ENCODE assay signal across 8 cellular contexts in genomic region chr4:164748375-164748774, GRCh38. TPM values are rescaled to one million over a fixed set of nuclear protein-coding genes. Genes with fewer than 3 reads are reported as not detected.
A peak's percentile ranks its signal among the peaks of the same experiment; 100 is the strongest.
DNase-seq lines count a peak whose midpoint lies in the region; ATAC-seq, FAIRE-seq and TF ChIP-seq lines count a peak whose summit lies in the region.

No MANE protein-coding gene starts in this region.

- no peak overlapping the region for H2BK5ac ChIP-seq in mesenchymal stem cell (ENCODE audit: low read depth, low read length, poor library complexity, severe bottlenecking)

- no peak overlapping the region for H3K4ac ChIP-seq in mesenchymal stem cell (ENCODE audit: low read depth in 1 of 2, low read length in 2 of 2)

- H3K9me1 ChIP-seq in K562 (ENCODE audit: control insufficient read depth, insufficient read depth, low read length) = no peaks in the 10 kb centered on the region

- no peak overlapping the region for H3K14ac ChIP-seq in mesenchymal stem cell (ENCODE audit: low read length in 2 of 2)

- H3K9ac ChIP-seq in K562 (ENCODE audit: insufficient read depth in 1 of 2, low read depth in 2 of 2, low read length in 2 of 2) (no peak overlapping the region), mesenchymal stem cell (ENCODE audit: low read length) (no peak overlapping the region)

- TF ChIP-seq RAD21 in K562 (CRISPR knock-in tag; conservative IDR thresholded peaks at IDR 0.05 in 1 of 2, IDR thresholded peaks at IDR 0.05 in 1 of 2) = peak; percentile 29 to 52

- H3K79me2 ChIP-seq in K562 (ENCODE audit: control insufficient read depth, insufficient read depth, low read length) = no peaks in the 10 kb centered on the region

- TF ChIP-seq EP300 in K562 (IDR thresholded peaks at IDR 0.05; ENCODE audit: low read length) (no peak), ovary (IDR thresholded peaks at IDR 0.05) (no peak)

- H3K18ac ChIP-seq in mesenchymal stem cell (ENCODE audit: low read depth in 1 of 2, low read length in 2 of 2) = no peak overlapping the region

- no peaks in the 10 kb centered on the region for H4K20me1 ChIP-seq in K562 (replicated peaks; ENCODE audit: control insufficient read depth, insufficient read depth, low read length)

- 0% methylated on average over 3 of the region's 3 CpGs for WGBS in K562 (ENCODE audit: insufficient coverage, low coverage, missing lambda C conversion rate)
- no CpG with 5 or more reads among the region's 3 CpGs for WGBS in mesenchymal stem cell
- WGBS in ovary, 3 donors = 27 to 46% (median 33%) methylated on average over 3 of the region's 3 CpGs

- CTCF ChIA-PET in K562 (lab: Yijun Ruan, JAX; ENCODE audit: low intra/inter-chr PET ratio) = interaction anchor here (0.7 to 1.1 kb wide), 2 partner anchors 883 to 1198 kb away, joined by 3 to 4 read pairs; no protein-coding TSS in a partner anchor

- H3K4me2 ChIP-seq in K562 (ENCODE audit: insufficient read depth, low read length) (no peak overlapping the region), mesenchymal stem cell (ENCODE audit: low read length, poor library complexity, severe bottlenecking) (no peak overlapping the region)

- no peak overlapping the region for H4K8ac ChIP-seq in mesenchymal stem cell (ENCODE audit: low read length)

- no peak overlapping the region for H3K23ac ChIP-seq in mesenchymal stem cell (ENCODE audit: low read length in 2 of 2)

- H3K79me1 ChIP-seq in mesenchymal stem cell (replicated peaks; ENCODE audit: low read length, poor library complexity, severe bottlenecking) = no peaks in the 10 kb centered on the region

- H3K4me3 ChIP-seq in Jurkat, Clone E6-1 (ENCODE audit: low read length) = no peak overlapping the region
- no peak overlapping the region for H3K4me3 ChIP-seq in K562
- no peak overlapping the region for H3K4me3 ChIP-seq in mesenchymal stem cell (ENCODE audit: insufficient read depth in 1 of 2, low read depth in 1 of 2, low read length in 2 of 2)
- H3K4me3 ChIP-seq in ovary = no peak overlapping the region

- H3K36me3 ChIP-seq in K562 (ENCODE audit: control insufficient read depth, insufficient read depth, low read length) (no peaks in the 10 kb centered on the region), mesenchymal stem cell (ENCODE audit: control insufficient read depth in 1 of 2, insufficient read depth in 2 of 2, low read depth in 1 of 2, low read length in 2 of 2) (no peaks in the 10 kb centered on the region), ovary (no peaks in the 10 kb centered on the region)

- TF ChIP-seq POLR2A in K562 (conservative IDR thresholded peaks at IDR 0.05) (no peak), ovary (IDR thresholded peaks at IDR 0.05) (no peak)

- H3K27ac ChIP-seq in K562 (ENCODE audit: extremely low read depth, low read depth, low read length) (no peak overlapping the region), mesenchymal stem cell (ENCODE audit: low read length, poor library complexity, severe bottlenecking) (no peak overlapping the region), ovary (no peak overlapping the region)

- in situ Hi-C loops in K562 (cut with MboI) = loop anchor here (25.0 kb wide), 1 partner anchor 1186 kb away; no protein-coding TSS in a partner anchor

- H2BK120ac ChIP-seq in mesenchymal stem cell (ENCODE audit: low read depth, low read length) = no peak overlapping the region

- POLR2A ChIA-PET in K562 (lab: Yijun Ruan, JAX) = no interaction called here

- H2BK12ac ChIP-seq in mesenchymal stem cell (ENCODE audit: low read length in 2 of 2) = no peak overlapping the region

- H2BK15ac ChIP-seq in mesenchymal stem cell (ENCODE audit: low read depth, poor library complexity, severe bottlenecking) = no peak overlapping the region

- no peak for ATAC-seq in K562
- ATAC-seq in HG03108 (IDR thresholded peaks at IDR 0.05; ENCODE audit: unreplicated experiment) = no peak

- no peak overlapping the region for H2AK5ac ChIP-seq in mesenchymal stem cell (ENCODE audit: low read length, severe bottlenecking)

- DNase-seq in DMS114 treated with DMSO at 0.1 percent for 48 hours (lab: John Stamatoyannopoulos, UW; ENCODE audit: unreplicated experiment) (peak; percentile 36), K562 (ENCODE audit: extremely low read depth in 1 of 4, low spot score in 3 of 4) (peak in 3 of 4 experiments; percentile 10 to 24 (median 16)), mesenchymal stem cell (peak; percentile 18), NCI-H1436 treated with DMSO at 0.1 percent for 48 hours (lab: John Stamatoyannopoulos, UW) (no peak), ovary (no peak), NCI-H524 treated with DMSO at 0.1 percent for 48 hours (lab: John Stamatoyannopoulos, UW) (no peak)
- DNase-seq in Jurkat, Clone E6-1 (ENCODE audit: low read depth, low spot score) = peak; percentile 11

- H3K9me3 ChIP-seq in K562 (replicated peaks; ENCODE audit: control insufficient read depth, insufficient read depth, low read depth, low read length) (no peaks in the 10 kb centered on the region), mesenchymal stem cell (ENCODE audit: control insufficient read depth, low read length) (peaks cover 4% of the 10 kb centered on the region), ovary (no peaks in the 10 kb centered on the region)

- FAIRE-seq in K562 (lab: Jason Lieb, UNC) = peak; percentile 11

- TF ChIP-seq CTCF in K562 (IDR thresholded peaks at IDR 0.05 in 2 of 3, conservative IDR thresholded peaks at IDR 0.05 in 1 of 3; ENCODE audit: insufficient read depth in 2 of 3, low read depth in 1 of 3, low read length in 3 of 3) (peak in 1 of 3 experiments; percentile 53; a peak in 2 of 6 replicates), ovary (IDR thresholded peaks at IDR 0.05) (no peak)

- H4K91ac ChIP-seq in mesenchymal stem cell (ENCODE audit: low read length) = no peak overlapping the region

- BruUV-seq in K562 (replicated peaks; lab: Mats Ljungman, UMichigan) = no TSS peak

- H3K27me3 ChIP-seq in K562 (ENCODE audit: control insufficient read depth in 2 of 2, insufficient read depth in 2 of 2, low read length in 2 of 2) (no peaks in the 10 kb centered on the region), mesenchymal stem cell (ENCODE audit: control insufficient read depth in 1 of 2, insufficient read depth in 1 of 2, low read length in 2 of 2) (no peaks in the 10 kb centered on the region), ovary (no peaks in the 10 kb centered on the region)

- no peak overlapping the region for H2AFZ ChIP-seq in K562 (ENCODE audit: low read depth, low read length)
- H2AFZ ChIP-seq in mesenchymal stem cell (ENCODE audit: low read depth, low read length) = no peak overlapping the region

- no peaks in the 10 kb centered on the region; a peak in 1 of 5 replicates for H3K4me1 ChIP-seq in K562 (replicated peaks in 1 of 2; ENCODE audit: control insufficient read depth in 2 of 2, insufficient read depth in 2 of 2, low read length in 2 of 2)
- H3K4me1 ChIP-seq in mesenchymal stem cell (ENCODE audit: control insufficient read depth, insufficient read depth, low read depth, low read length) = no peaks in the 10 kb centered on the region
- H3K4me1 ChIP-seq in ovary (ENCODE audit: insufficient read depth) = no peaks in the 10 kb centered on the region

- intact Hi-C loops in K562 (cut with micrococcal nuclease) = loop anchor here (5.0 kb wide), 2 partner anchors 1196 to 1266 kb away; no protein-coding TSS in a partner anchor
- intact Hi-C loops in ovary (cut with DNase I) = no loop called here

TF ChIP-seq in K562, 482 proteins besides CTCF, POLR2A, EP300 and RAD21:
- TF ChIP-seq PHTF2 (CRISPR knock-in tag; IDR thresholded peaks at IDR 0.05) = no peak
- TF ChIP-seq CREB1 (IDR thresholded peaks at IDR 0.05) = no peak
- no peak for TF ChIP-seq CREB1 (CRISPR knock-in tag; IDR thresholded peaks at IDR 0.05)

RNA-seq across cellular contexts. Expression of gene SMIM31, which starts 5.6 kb away (rescaled TPM):
- not detected for polyA plus RNA-seq in Jurkat, Clone E6-1 (2012; ENCODE audit: insufficient read depth, insufficient read length)
- not detected in 2 replicates for total RNA-seq in K562 (2011; cell fraction: chromatin; rRNA removed; ENCODE audit: low replicate concordance)
- total RNA-seq in K562 (2011; cell fraction: nucleolus; rRNA removed) = not detected in 2 replicates
- total RNA-seq in K562 (2011; cell fraction: nucleoplasm; rRNA removed) = not detected in 2 replicates
- not detected in 2 replicates for total RNA-seq in K562 (2014; rRNA removed)
- total RNA-seq in K562 (2014; rRNA removed; fragmentation: Illumina TruSeq; extraction: Trizol) = not detected in 2 replicates
- not detected in 2 replicates for total RNA-seq in K562 (2015; rRNA removed; fragmentation: Illumina TruSeq; extraction: Trizol)
- total RNA-seq in K562 (2021) = not detected in 2 replicates
- polyA plus RNA-seq in K562 (2011; rRNA removed) = not detected in 2 replicates
- polyA plus RNA-seq in K562 (2011; cell fraction: cytosol; rRNA removed) = not detected in 2 replicates
- polyA plus RNA-seq in K562 (2011; cell fraction: nucleus; rRNA removed) = not detected in 2 replicates
- not detected in 2 replicates for polyA plus RNA-seq in K562 (2012)
- polyA plus RNA-seq in K562 (2014; fragmentation: Illumina TruSeq; extraction: Trizol) = not detected in 2 replicates
- polyA plus RNA-seq in K562 (2014; fragmentation: Nextera tagmentation; extraction: Ambion mirVana) = not detected
- polyA plus RNA-seq in K562 (2014; rRNA removed) = not detected in 2 replicates
- not detected in 2 replicates for polyA minus RNA-seq in K562 (2011; rRNA and poly(A)+ RNA removed)
- polyA minus RNA-seq in K562 (2011; cell fraction: cytosol; rRNA and poly(A)+ RNA removed) = not detected in 2 replicates
- not detected in 2 replicates for polyA minus RNA-seq in K562 (2011; cell fraction: nucleus; rRNA and poly(A)+ RNA removed)
- 0.04 TPM for polyA plus RNA-seq in mesenchymal stem cell (2013, experiment 1 of 2)
- 0.01 TPM for polyA plus RNA-seq in mesenchymal stem cell (2013, experiment 2 of 2)
- total RNA-seq in ovary = under 1 TPM in 1 of 7 donors, not detected in 6; 0.12 TPM
- polyA plus RNA-seq in ovary = not detected

Comparison
In these comparisons a context has a peak if more than half of its experiments do, and no peak if none do; other contexts are left out.
1. DNase-seq: peak in DMS114 treated with DMSO at 0.1 percent for 48 hours (single experiment), Jurkat, Clone E6-1 (single experiment), K562 (3 of 4) and mesenchymal stem cell (single experiment); none in NCI-H1436 treated with DMSO at 0.1 percent for 48 hours (single experiment), ovary (0 of 5) and NCI-H524 treated with DMSO at 0.1 percent for 48 hours (single experiment).